3 cellular contexts compared by ENCODE assay signal in the genomic region with DNA sequence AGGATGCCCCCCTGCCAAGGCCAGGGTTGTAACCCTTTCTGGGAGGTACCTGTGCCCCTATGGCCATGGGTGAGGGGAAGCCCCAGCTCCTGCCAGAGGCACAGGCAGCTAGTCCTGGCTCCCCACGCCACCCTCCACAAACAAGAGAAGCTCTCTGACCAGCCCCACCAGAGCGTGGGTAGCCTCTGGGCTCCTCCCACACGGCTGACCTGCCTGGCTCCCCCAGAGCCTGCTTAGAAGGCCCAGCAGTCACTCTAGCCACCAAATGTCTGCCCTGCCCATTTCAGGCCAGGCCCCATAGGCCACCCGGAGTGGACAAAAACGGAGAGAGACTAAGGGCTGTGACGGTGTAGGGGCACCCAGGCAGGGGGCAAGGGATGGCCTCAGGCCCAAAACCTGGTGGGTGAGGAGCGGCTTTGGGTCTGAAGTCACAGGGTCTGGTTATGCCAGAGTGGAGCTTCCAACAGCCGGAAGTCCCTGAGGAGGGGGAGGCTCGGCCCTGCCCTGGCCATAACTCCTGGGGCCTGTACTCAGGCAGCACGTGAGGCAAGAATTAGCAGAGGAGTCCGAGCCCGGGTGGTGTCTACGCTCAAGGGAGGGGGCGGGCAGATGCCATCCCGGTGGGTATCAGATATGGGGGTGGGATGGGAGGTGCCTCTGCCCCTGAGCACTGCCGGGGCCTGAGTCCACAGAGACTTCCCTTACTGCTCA.
TF ChIP-seq lines count a peak whose summit lies in the region.

No MANE protein-coding gene starts in this region.

TF ChIP-seq in IMR-90, 13 proteins besides CTCF, POLR2A, EP300 and RAD21:
- no peak for TF ChIP-seq MXI1 (IDR thresholded peaks at IDR 0.05; ENCODE audit: borderline replicate concordance, low read depth, low read length)
- TF ChIP-seq RCOR1 (IDR thresholded peaks at IDR 0.05; ENCODE audit: insufficient replicate concordance, low read length), result no peak
- no peak for TF ChIP-seq BHLHE40 (IDR thresholded peaks at IDR 0.05; ENCODE audit: low read depth, low read length)
- no peak for TF ChIP-seq FOS (IDR thresholded peaks at IDR 0.05; ENCODE audit: low read depth, low read length)
- TF ChIP-seq SMC3 (IDR thresholded peaks at IDR 0.05; ENCODE audit: low read depth, low read length), result no peak
- TF ChIP-seq MAFK (IDR thresholded peaks at IDR 0.05; ENCODE audit: low read depth, low read length), result no peak
- TF ChIP-seq, protein P1, sequence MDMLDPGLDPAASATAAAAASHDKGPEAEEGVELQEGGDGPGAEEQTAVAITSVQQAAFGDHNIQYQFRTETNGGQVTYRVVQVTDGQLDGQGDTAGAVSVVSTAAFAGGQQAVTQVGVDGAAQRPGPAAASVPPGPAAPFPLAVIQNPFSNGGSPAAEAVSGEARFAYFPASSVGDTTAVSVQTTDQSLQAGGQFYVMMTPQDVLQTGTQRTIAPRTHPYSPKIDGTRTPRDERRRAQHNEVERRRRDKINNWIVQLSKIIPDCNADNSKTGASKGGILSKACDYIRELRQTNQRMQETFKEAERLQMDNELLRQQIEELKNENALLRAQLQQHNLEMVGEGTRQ (IDR thresholded peaks at IDR 0.05; ENCODE audit: low read depth, low read length), result no peak
- TF ChIP-seq, protein P2, sequence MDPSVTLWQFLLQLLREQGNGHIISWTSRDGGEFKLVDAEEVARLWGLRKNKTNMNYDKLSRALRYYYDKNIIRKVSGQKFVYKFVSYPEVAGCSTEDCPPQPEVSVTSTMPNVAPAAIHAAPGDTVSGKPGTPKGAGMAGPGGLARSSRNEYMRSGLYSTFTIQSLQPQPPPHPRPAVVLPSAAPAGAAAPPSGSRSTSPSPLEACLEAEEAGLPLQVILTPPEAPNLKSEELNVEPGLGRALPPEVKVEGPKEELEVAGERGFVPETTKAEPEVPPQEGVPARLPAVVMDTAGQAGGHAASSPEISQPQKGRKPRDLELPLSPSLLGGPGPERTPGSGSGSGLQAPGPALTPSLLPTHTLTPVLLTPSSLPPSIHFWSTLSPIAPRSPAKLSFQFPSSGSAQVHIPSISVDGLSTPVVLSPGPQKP (IDR thresholded peaks at IDR 0.05; ENCODE audit: borderline replicate concordance, low read depth, low read length), result no peak
- no peak for TF ChIP-seq MAZ (IDR thresholded peaks at IDR 0.05; ENCODE audit: borderline replicate concordance, low read depth, low read length)

TF ChIP-seq in SK-N-SH treated with all-trans-retinoic acid at 6 μM for 48 hours, 23 proteins besides CTCF, POLR2A, EP300 and RAD21:
- TF ChIP-seq GLIS3 (CRISPR knock-in tag; IDR thresholded peaks at IDR 0.05) (no peak), ZFP30 (CRISPR knock-in tag; IDR thresholded peaks at IDR 0.05) (no peak), ZNF8 (CRISPR knock-in tag; IDR thresholded peaks at IDR 0.05) (no peak)
- TF ChIP-seq, protein P3, sequence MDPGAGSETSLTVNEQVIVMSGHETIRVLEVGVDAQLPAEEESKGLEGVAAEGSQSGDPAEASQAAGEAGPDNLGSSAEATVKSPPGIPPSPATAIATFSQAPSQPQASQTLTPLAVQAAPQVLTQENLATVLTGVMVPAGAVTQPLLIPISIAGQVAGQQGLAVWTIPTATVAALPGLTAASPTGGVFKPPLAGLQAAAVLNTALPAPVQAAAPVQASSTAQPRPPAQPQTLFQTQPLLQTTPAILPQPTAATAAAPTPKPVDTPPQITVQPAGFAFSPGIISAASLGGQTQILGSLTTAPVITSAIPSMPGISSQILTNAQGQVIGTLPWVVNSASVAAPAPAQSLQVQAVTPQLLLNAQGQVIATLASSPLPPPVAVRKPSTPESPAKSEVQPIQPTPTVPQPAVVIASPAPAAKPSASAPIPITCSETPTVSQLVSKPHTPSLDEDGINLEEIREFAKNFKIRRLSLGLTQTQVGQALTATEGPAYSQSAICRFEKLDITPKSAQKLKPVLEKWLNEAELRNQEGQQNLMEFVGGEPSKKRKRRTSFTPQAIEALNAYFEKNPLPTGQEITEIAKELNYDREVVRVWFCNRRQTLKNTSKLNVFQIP (CRISPR knock-in tag; IDR thresholded peaks at IDR 0.05; ENCODE audit: borderline replicate concordance, low read depth), result no peak

TF ChIP-seq in HepG2, 621 proteins besides CTCF, POLR2A, EP300 and RAD21:
- TF ChIP-seq RORA (CRISPR knock-in tag; IDR thresholded peaks at IDR 0.05) (no peak), ZKSCAN8 (CRISPR knock-in tag; IDR thresholded peaks at IDR 0.05; ENCODE audit: borderline replicate concordance) (no peak), ZFX (CRISPR knock-in tag; IDR thresholded peaks at IDR 0.05; ENCODE audit: low read depth) (peak; percentile 34; the same call in 1 of the 2 replicates), ZSCAN29 (CRISPR knock-in tag; conservative IDR thresholded peaks at IDR 0.05) (no peak)
- TF ChIP-seq, protein P4, sequence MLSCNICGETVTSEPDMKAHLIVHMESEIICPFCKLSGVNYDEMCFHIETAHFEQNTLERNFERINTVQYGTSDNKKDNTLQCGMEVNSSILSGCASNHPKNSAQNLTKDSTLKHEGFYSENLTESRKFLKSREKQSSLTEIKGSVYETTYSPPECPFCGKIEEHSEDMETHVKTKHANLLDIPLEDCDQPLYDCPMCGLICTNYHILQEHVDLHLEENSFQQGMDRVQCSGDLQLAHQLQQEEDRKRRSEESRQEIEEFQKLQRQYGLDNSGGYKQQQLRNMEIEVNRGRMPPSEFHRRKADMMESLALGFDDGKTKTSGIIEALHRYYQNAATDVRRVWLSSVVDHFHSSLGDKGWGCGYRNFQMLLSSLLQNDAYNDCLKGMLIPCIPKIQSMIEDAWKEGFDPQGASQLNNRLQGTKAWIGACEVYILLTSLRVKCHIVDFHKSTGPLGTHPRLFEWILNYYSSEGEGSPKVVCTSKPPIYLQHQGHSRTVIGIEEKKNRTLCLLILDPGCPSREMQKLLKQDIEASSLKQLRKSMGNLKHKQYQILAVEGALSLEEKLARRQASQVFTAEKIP (CRISPR knock-in tag; IDR thresholded peaks at IDR 0.05; ENCODE audit: borderline replicate concordance), result no peak
TF ChIP-seq in HepG2: peak in this region for 1.
